ENCODE assay signal across 17 cellular contexts in genomic region chr3:183468424-183468823, GRCh38. TPM values are rescaled to one million over a fixed set of nuclear protein-coding genes. Genes with fewer than 3 reads are reported as not detected.
DNase-seq lines count a peak whose midpoint lies in the region; ATAC-seq and TF ChIP-seq lines count a peak whose summit lies in the region.
"Had no signal": no experiment of that assay in that cellular context is flagged by ENCODE, and none has a peak within 500 bp of the region (broad histone marks: within the 10 kb centered on the region; RNA-seq: fewer than 3 reads in every experiment).

No MANE protein-coding gene starts in this region.

- H3K4me1 ChIP-seq in right lobe of liver (peaks cover 0 to 19% (median 3%) of the 10 kb centered on the region in 4 donors), right cardiac atrium (ENCODE audit: control insufficient read depth, insufficient read depth, low read length) (no peaks in the 10 kb centered on the region)

- H3K27ac ChIP-seq in right lobe of liver (peak overlapping the region; percentile 11 to 74 (median 22)), right cardiac atrium (ENCODE audit: low read length) (no peak overlapping the region)
- H3K27ac ChIP-seq: body of pancreas, skin epidermis, VCaP had no signal

- no peak overlapping the region for H3K4me3 Mint-ChIP-seq in activated CD8-positive, alpha-beta T cell treated with anti-CD3 and anti-CD28 coated beads for 36 hours
- H3K4me3 Mint-ChIP-seq in activated CD8-positive, alpha-beta T cell treated with anti-CD3 and anti-CD28 coated beads, Interleukin-2, amount 10 ng/mL, durations not matched to agents 7 days and 5 days, result no peak overlapping the region
- H3K4me3 Mint-ChIP-seq in activated T-helper 1 cell treated with anti-CD3 and anti-CD28 coated beads, Interleukin-12 subunit alpha, Interleukin-12 subunit beta, Interleukin-2, Interleukin-4 antibody, amounts not matched to agents 30 ng/mL and 10 ng/mL and 1 ng/mL, durations not matched to agents 14 hours and 24 hours and 36 hours, result peak overlapping the region; percentile 12
- no peak overlapping the region for H3K4me3 Mint-ChIP-seq in osteocyte (ENCODE audit: unreplicated experiment)
- H3K4me3 Mint-ChIP-seq: activated naive CD4-positive, alpha-beta T cell treated with anti-CD3 and anti-CD28 coated beads, Interleukin-2, amount 10 ng/mL, durations not matched to agents 7 days and 5 days; nephron had no signal

- TF ChIP-seq CTCF in activated CD8-positive, alpha-beta T cell treated with anti-CD3 and anti-CD28 coated beads for 36 hours (IDR thresholded peaks at IDR 0.05), result no peak
- TF ChIP-seq CTCF in right lobe of liver (IDR thresholded peaks at IDR 0.05) (no peak), osteocyte (IDR thresholded peaks at IDR 0.05) (no peak)

- no peak for DNase-seq in activated CD8-positive, alpha-beta T cell treated with anti-CD3 and anti-CD28 coated beads for 36 hours
- DNase-seq in activated CD8-positive, alpha-beta T cell treated with anti-CD3 and anti-CD28 coated beads, Interleukin-2, amount 10 ng/mL, durations not matched to agents 7 days and 5 days, result no peak
- DNase-seq in NCI-H2107 (lab: John Stamatoyannopoulos, UW) (peak; percentile 42), right lobe of liver (no peak), osteocyte (ENCODE audit: extremely low spot score, unreplicated experiment) (no peak), right cardiac atrium (no peak), Right ventricle myocardium superior (no peak)
- DNase-seq in activated T-helper 1 cell treated with anti-CD3 and anti-CD28 coated beads, Interleukin-12 subunit alpha, Interleukin-12 subunit beta, Interleukin-2, Interleukin-4 antibody, amounts not matched to agents 30 ng/mL and 10 ng/mL and 1 ng/mL, durations not matched to agents 14 hours and 24 hours and 36 hours (ENCODE audit: low spot score), result no peak
- DNase-seq: body of pancreas; effector memory CD4-positive, alpha-beta T cell; HFFc6; midbrain; NCI-H1048 had no signal

- H3K4me3 ChIP-seq in right lobe of liver (peak overlapping the region in 1 of 3 donors; percentile 30), right cardiac atrium (ENCODE audit: low read length) (no peak overlapping the region)
- H3K4me3 ChIP-seq: body of pancreas had no signal

- POLR2A ChIA-PET in activated CD8-positive, alpha-beta T cell treated with anti-CD3 and anti-CD28 coated beads for 36 hours (lab: Charles Lee), result interaction anchor here (0.7 to 1.2 kb wide), 2 partner anchors 9 to 109 kb away, joined by 3 read pairs; no protein-coding TSS in a partner anchor
- POLR2A ChIA-PET in activated CD8-positive, alpha-beta T cell treated with anti-CD3 and anti-CD28 coated beads, Interleukin-2, amount 10 ng/mL, durations not matched to agents 7 days and 5 days (lab: Charles Lee), result interaction anchor here (0.7 to 1.1 kb wide), 4 partner anchors 87 to 229 kb away, joined by 3 to 4 read pairs (median 4); partner anchors contain the start of genes KLHL6 and YEATS2

- H3K27me3 Mint-ChIP-seq in activated CD8-positive, alpha-beta T cell treated with anti-CD3 and anti-CD28 coated beads for 36 hours, result peaks cover 1% of the 10 kb centered on the region
- peaks cover 3% of the 10 kb centered on the region for H3K27me3 Mint-ChIP-seq in activated CD8-positive, alpha-beta T cell treated with anti-CD3 and anti-CD28 coated beads, Interleukin-2, amount 10 ng/mL, durations not matched to agents 7 days and 5 days (ENCODE audit: low read depth)
- peaks cover 2% of the 10 kb centered on the region for H3K27me3 Mint-ChIP-seq in activated T-helper 1 cell treated with anti-CD3 and anti-CD28 coated beads, Interleukin-12 subunit alpha, Interleukin-12 subunit beta, Interleukin-2, Interleukin-4 antibody, amounts not matched to agents 30 ng/mL and 10 ng/mL and 1 ng/mL, durations not matched to agents 14 hours and 24 hours and 36 hours (ENCODE audit: insufficient read depth)
- peaks cover 32% of the 10 kb centered on the region for H3K27me3 Mint-ChIP-seq in osteocyte (ENCODE audit: unreplicated experiment)

- no peaks in the 10 kb centered on the region for H3K36me3 ChIP-seq in right lobe of liver

- peaks cover 20% of the 10 kb centered on the region for H3K4me1 Mint-ChIP-seq in activated CD8-positive, alpha-beta T cell treated with anti-CD3 and anti-CD28 coated beads for 36 hours (ENCODE audit: low read depth)
- peaks cover 17% of the 10 kb centered on the region for H3K4me1 Mint-ChIP-seq in activated CD8-positive, alpha-beta T cell treated with anti-CD3 and anti-CD28 coated beads, Interleukin-2, amount 10 ng/mL, durations not matched to agents 7 days and 5 days (ENCODE audit: low read depth)
- peaks cover 16% of the 10 kb centered on the region for H3K4me1 Mint-ChIP-seq in activated T-helper 1 cell treated with anti-CD3 and anti-CD28 coated beads, Interleukin-12 subunit alpha, Interleukin-12 subunit beta, Interleukin-2, Interleukin-4 antibody, amounts not matched to agents 30 ng/mL and 10 ng/mL and 1 ng/mL, durations not matched to agents 14 hours and 24 hours and 36 hours (ENCODE audit: low read depth)
- peaks cover 5% of the 10 kb centered on the region for H3K4me1 Mint-ChIP-seq in osteocyte (ENCODE audit: unreplicated experiment)

- intact Hi-C loops in activated CD8-positive, alpha-beta T cell treated with anti-CD3 and anti-CD28 coated beads for 36 hours (cut with micrococcal nuclease), result loop anchor here (2.0 to 10.0 kb wide), 3 partner anchors 86 to 416 kb away; partner anchors contain the start of genes KLHL24, KLHL6 and PARL
- intact Hi-C loops in activated T-helper 1 cell treated with anti-CD3 and anti-CD28 coated beads, Interleukin-12 subunit alpha, Interleukin-12 subunit beta, Interleukin-2, Interleukin-4 antibody, amounts not matched to agents 30 ng/mL and 10 ng/mL and 1 ng/mL, durations not matched to agents 14 hours and 24 hours and 36 hours (cut with micrococcal nuclease), result loop anchor here (2.0 to 5.0 kb wide), 2 partner anchors 48 to 549 kb away; partner anchors contain the start of gene ABCC5
- intact Hi-C loops in right lobe of liver (cut with DNase I), result loop anchor here in 1 of 2 donors (5.0 kb wide), 1 partner anchor 299 kb away; no protein-coding TSS in a partner anchor
- intact Hi-C loops in right cardiac atrium (cut with DNase I), result loop anchor here in 2 of 4 donors (5.0 to 10.0 kb wide), 3 partner anchors 116 to 299 kb away; no protein-coding TSS in a partner anchor
- intact Hi-C loops in Right ventricle myocardium superior (cut with DNase I), result loop anchor here (2.0 kb wide), 1 partner anchor 298 kb away; no protein-coding TSS in a partner anchor

- peak overlapping the region; percentile 86 for H3K27ac Mint-ChIP-seq in activated CD8-positive, alpha-beta T cell treated with anti-CD3 and anti-CD28 coated beads for 36 hours
- H3K27ac Mint-ChIP-seq in activated CD8-positive, alpha-beta T cell treated with anti-CD3 and anti-CD28 coated beads, Interleukin-2, amount 10 ng/mL, durations not matched to agents 7 days and 5 days, result no peak overlapping the region
- H3K27ac Mint-ChIP-seq in activated T-helper 1 cell treated with anti-CD3 and anti-CD28 coated beads, Interleukin-12 subunit alpha, Interleukin-12 subunit beta, Interleukin-2, Interleukin-4 antibody, amounts not matched to agents 30 ng/mL and 10 ng/mL and 1 ng/mL, durations not matched to agents 14 hours and 24 hours and 36 hours, result peak overlapping the region; percentile 75
- H3K27ac Mint-ChIP-seq in osteocyte (ENCODE audit: unreplicated experiment), result no peak overlapping the region
- H3K27ac Mint-ChIP-seq: HFFc6, nephron had no signal

- CTCF ChIA-PET in activated CD8-positive, alpha-beta T cell treated with anti-CD3 and anti-CD28 coated beads for 36 hours (lab: Charles Lee), result interaction anchor here (0.6 to 2.5 kb wide), 16 partner anchors 11 to 298 kb away, joined by 3 to 19 read pairs (median 3); partner anchors contain the start of gene MCF2L2
- CTCF ChIA-PET in activated CD8-positive, alpha-beta T cell treated with anti-CD3 and anti-CD28 coated beads, Interleukin-2, amount 10 ng/mL, durations not matched to agents 7 days and 5 days (lab: Charles Lee), result interaction anchor here (0.6 to 4.0 kb wide), 14 partner anchors 9 to 416 kb away, joined by 3 to 53 read pairs (median 4); partner anchors contain the start of genes KLHL24 and PARL

- no peaks in the 10 kb centered on the region for H3K36me3 Mint-ChIP-seq in activated CD8-positive, alpha-beta T cell treated with anti-CD3 and anti-CD28 coated beads for 36 hours (ENCODE audit: low read depth)
- H3K36me3 Mint-ChIP-seq in activated CD8-positive, alpha-beta T cell treated with anti-CD3 and anti-CD28 coated beads, Interleukin-2, amount 10 ng/mL, durations not matched to agents 7 days and 5 days (ENCODE audit: low read depth), result no peaks in the 10 kb centered on the region
- H3K36me3 Mint-ChIP-seq in activated T-helper 1 cell treated with anti-CD3 and anti-CD28 coated beads, Interleukin-12 subunit alpha, Interleukin-12 subunit beta, Interleukin-2, Interleukin-4 antibody, amounts not matched to agents 30 ng/mL and 10 ng/mL and 1 ng/mL, durations not matched to agents 14 hours and 24 hours and 36 hours (ENCODE audit: low read depth), result no peaks in the 10 kb centered on the region
- H3K36me3 Mint-ChIP-seq in osteocyte (ENCODE audit: unreplicated experiment), result no peaks in the 10 kb centered on the region
- H3K36me3 Mint-ChIP-seq: activated naive CD4-positive, alpha-beta T cell treated with anti-CD3 and anti-CD28 coated beads, Interleukin-2, amount 10 ng/mL, durations not matched to agents 7 days and 5 days had no signal

- no peak for TF ChIP-seq POLR2A in right lobe of liver (IDR thresholded peaks at IDR 0.05)

- no peaks in the 10 kb centered on the region for H3K9me3 ChIP-seq in right lobe of liver
- no peaks in the 10 kb centered on the region for H3K9me3 ChIP-seq in right cardiac atrium (ENCODE audit: control insufficient read depth, low read length)
- H3K9me3 ChIP-seq: body of pancreas had no signal

- H3K27me3 ChIP-seq in right lobe of liver (no peaks in the 10 kb centered on the region), right cardiac atrium (ENCODE audit: control insufficient read depth, insufficient read depth) (no peaks in the 10 kb centered on the region)
- H3K27me3 ChIP-seq: body of pancreas had no signal

- WGBS in right lobe of liver (ENCODE audit: insufficient coverage, low coverage, low lambda C conversion rate, missing lambda C conversion rate), result 20% methylated on average over 1 of the region's 1 CpG
- WGBS in right cardiac atrium, result 76% methylated on average over 1 of the region's 1 CpG

- no peaks in the 10 kb centered on the region for H3K9me3 Mint-ChIP-seq in activated CD8-positive, alpha-beta T cell treated with anti-CD3 and anti-CD28 coated beads for 36 hours
- H3K9me3 Mint-ChIP-seq in activated CD8-positive, alpha-beta T cell treated with anti-CD3 and anti-CD28 coated beads, Interleukin-2, amount 10 ng/mL, durations not matched to agents 7 days and 5 days (ENCODE audit: insufficient read depth), result no peaks in the 10 kb centered on the region
- H3K9me3 Mint-ChIP-seq in activated T-helper 1 cell treated with anti-CD3 and anti-CD28 coated beads, Interleukin-12 subunit alpha, Interleukin-12 subunit beta, Interleukin-2, Interleukin-4 antibody, amounts not matched to agents 30 ng/mL and 10 ng/mL and 1 ng/mL, durations not matched to agents 14 hours and 24 hours and 36 hours, result no peaks in the 10 kb centered on the region
- no peaks in the 10 kb centered on the region for H3K9me3 Mint-ChIP-seq in osteocyte (ENCODE audit: unreplicated experiment)
- H3K9me3 Mint-ChIP-seq: activated naive CD4-positive, alpha-beta T cell treated with anti-CD3 and anti-CD28 coated beads, Interleukin-2, amount 10 ng/mL, durations not matched to agents 7 days and 5 days; HFFc6 had no signal

- ATAC-seq in activated CD8-positive, alpha-beta T cell treated with anti-CD3 and anti-CD28 coated beads for 36 hours, result peak; percentile 59
- no peak for ATAC-seq in activated CD8-positive, alpha-beta T cell treated with anti-CD3 and anti-CD28 coated beads, Interleukin-2, amount 10 ng/mL, durations not matched to agents 7 days and 5 days
- ATAC-seq in right lobe of liver (peak; percentile 66 to 69 (median 68)), right cardiac atrium (no peak), Right ventricle myocardium superior (ENCODE audit: poor library complexity) (no peak)

RNA-seq across cellular contexts. Expression of gene MCF2L2, which starts 40.0 kb away (rescaled TPM):
- total RNA-seq in activated CD8-positive, alpha-beta T cell treated with anti-CD3 and anti-CD28 coated beads for 36 hours, result 1 to 10 TPM; 3.5 to 3.7 TPM
- total RNA-seq in activated CD8-positive, alpha-beta T cell treated with anti-CD3 and anti-CD28 coated beads, Interleukin-2, amount 10 ng/mL, durations not matched to agents 7 days and 5 days, result 1 to 10 TPM; 7.2 to 7.5 TPM
- total RNA-seq in activated T-helper 1 cell treated with anti-CD3 and anti-CD28 coated beads, Interleukin-12 subunit alpha, Interleukin-12 subunit beta, Interleukin-2, Interleukin-4 antibody, amounts not matched to agents 30 ng/mL and 10 ng/mL and 1 ng/mL, durations not matched to agents 14 hours and 24 hours and 36 hours, result 4.1 and 6.1 TPM in 2 replicates
- under 1 TPM in 5 of 6 experiments, not detected in 1; 0.07 to 0.19 (median 0.17) TPM for total RNA-seq in right lobe of liver
- 1.7 and 2.4 TPM in 2 replicates for total RNA-seq in osteocyte
- total RNA-seq in right cardiac atrium, result under 1 TPM in 2 of 4 donors, not detected in 2; 0.23 to 0.32 TPM
- 0.07 TPM for polyA plus RNA-seq in right cardiac atrium
- total RNA-seq in Right ventricle myocardium superior, result 0.51 TPM

Comparison
In these comparisons a context has a peak if more than half of its experiments do, and no peak if none do; other contexts are left out.
1. ATAC-seq: peak in activated CD8-positive, alpha-beta T cell treated with anti-CD3 and anti-CD28 coated beads for 36 hours (single experiment) and right lobe of liver (4 of 4); none in activated CD8-positive, alpha-beta T cell treated with anti-CD3 and anti-CD28 coated beads, Interleukin-2, amount 10 ng/mL, durations not matched to agents 7 days and 5 days (single experiment), right cardiac atrium (0 of 2) and Right ventricle myocardium superior (single experiment).
2. H3K27ac Mint-ChIP-seq: peak in activated CD8-positive, alpha-beta T cell treated with anti-CD3 and anti-CD28 coated beads for 36 hours (single experiment) and activated T-helper 1 cell treated with anti-CD3 and anti-CD28 coated beads, Interleukin-12 subunit alpha, Interleukin-12 subunit beta, Interleukin-2, Interleukin-4 antibody, amounts not matched to agents 30 ng/mL and 10 ng/mL and 1 ng/mL, durations not matched to agents 14 hours and 24 hours and 36 hours (single experiment); none in activated CD8-positive, alpha-beta T cell treated with anti-CD3 and anti-CD28 coated beads, Interleukin-2, amount 10 ng/mL, durations not matched to agents 7 days and 5 days (single experiment) and osteocyte (single experiment).